In the genomic region with DNA sequence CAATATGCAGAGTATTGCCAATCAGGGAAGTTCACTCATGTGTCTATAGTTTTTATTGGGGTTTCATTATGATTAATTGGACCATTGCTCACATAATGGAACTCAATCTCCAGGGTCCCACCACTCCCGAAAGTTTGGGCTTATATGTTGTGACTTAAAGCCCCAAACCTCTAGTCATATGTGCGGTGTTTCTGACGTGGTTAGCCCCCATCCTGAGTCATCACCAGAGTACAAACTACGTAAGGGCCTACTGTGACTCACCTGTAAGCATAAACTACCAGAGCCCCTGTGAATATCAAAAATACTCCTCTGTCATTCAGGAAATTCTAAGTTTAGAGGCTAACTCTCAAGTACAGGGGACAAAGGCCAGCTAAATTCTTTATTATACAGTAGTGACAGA, we compare ENCODE assay signal across 9 cellular contexts. TPM values are rescaled to one million over a fixed set of nuclear protein-coding genes. Genes with fewer than 3 reads are reported as not detected.
A peak's percentile ranks its signal among the peaks of the same experiment; 100 is the strongest.
DNase-seq lines count a peak whose midpoint lies in the region; ATAC-seq and TF ChIP-seq lines count a peak whose summit lies in the region.
"Had no signal": no experiment of that assay in that cellular context is flagged by ENCODE, and none has a peak within 500 bp of the region (broad histone marks: within the 10 kb centered on the region; RNA-seq: fewer than 3 reads in every experiment).

No MANE protein-coding gene starts in this region.

- no peaks in the 10 kb centered on the region for H3K36me3 ChIP-seq in upper lobe of right lung

- TF ChIP-seq CTCF in upper lobe of right lung (IDR thresholded peaks at IDR 0.05) = no peak

- no peak overlapping the region for H3K4me3 ChIP-seq in upper lobe of right lung

- H3K4me1 ChIP-seq in upper lobe of right lung = peaks cover 9% of the 10 kb centered on the region

- ATAC-seq in HG02610 (IDR thresholded peaks at IDR 0.05; ENCODE audit: unreplicated experiment) (peak; percentile 87), upper lobe of right lung (no peak), HG03460 (IDR thresholded peaks at IDR 0.05; ENCODE audit: unreplicated experiment) (no peak)

- no peak overlapping the region for H3K27ac ChIP-seq in upper lobe of right lung

- DNase-seq in activated CD4-positive, CD25-positive, alpha-beta regulatory T cell treated with anti-CD3 and anti-CD28 coated beads, Interleukin-2, amount 50 U/mL, for 16 hours (ENCODE audit: low read depth, low spot score) = peak; percentile 25
- peak; percentile 35 for DNase-seq in dermis blood vessel endothelial cell
- DNase-seq in stimulated activated CD8-positive, alpha-beta memory T cell treated with anti-CD3 and anti-CD28 coated beads, Interleukin-15, amount 100 ng/mL, for 4 hours (ENCODE audit: low read depth in 2 of 2) = peak; percentile 21 to 30
- no peak for DNase-seq in upper lobe of right lung
- no peak for DNase-seq in DMS53 (lab: John Stamatoyannopoulos, UW)
- DNase-seq in HK-2 (ENCODE audit: unreplicated experiment) = no peak
- DNase-seq: kidney glomerular epithelial cell had no signal

- H3K27me3 ChIP-seq in upper lobe of right lung = no peaks in the 10 kb centered on the region

- intact Hi-C loops in upper lobe of right lung (cut with DNase I) = no loop called here

- no peaks in the 10 kb centered on the region for H3K9me3 ChIP-seq in upper lobe of right lung

RNA-seq across cellular contexts. Expression of gene YIPF6, which starts 5.4 kb away (rescaled TPM):
- total RNA-seq in dermis blood vessel endothelial cell (21.1 and 30.1 TPM in 2 replicates), upper lobe of right lung (44.5 TPM)

Comparison
In these comparisons a context has a peak if more than half of its experiments do, and no peak if none do; other contexts are left out.
1. DNase-seq: peak in activated CD4-positive, CD25-positive, alpha-beta regulatory T cell treated with anti-CD3 and anti-CD28 coated beads, Interleukin-2, amount 50 U/mL, for 16 hours (single experiment), dermis blood vessel endothelial cell (single experiment) and stimulated activated CD8-positive, alpha-beta memory T cell treated with anti-CD3 and anti-CD28 coated beads, Interleukin-15, amount 100 ng/mL, for 4 hours (2 of 2); none in upper lobe of right lung (single experiment), DMS53 (single experiment) and HK-2 (single experiment).